12 cellular contexts compared by ENCODE assay signal in genomic region chr15:90188914-90189748, GRCh38. TPM values are rescaled to one million over a fixed set of nuclear protein-coding genes. Genes with fewer than 3 reads are reported as not detected.
DNase-seq lines count a peak whose midpoint lies in the region; ATAC-seq, FAIRE-seq and TF ChIP-seq lines count a peak whose summit lies in the region.
"Had no signal": no experiment of that assay in that cellular context is flagged by ENCODE, and none has a peak within 500 bp of the region (broad histone marks: within the 10 kb centered on the region; RNA-seq: fewer than 3 reads in every experiment).

No MANE protein-coding gene starts in this region.

- TF ChIP-seq CTCF in NB4 (IDR thresholded peaks at IDR 0.05; ENCODE audit: low read depth, low read length), result no peak
- no peak for TF ChIP-seq CTCF in K562 (IDR thresholded peaks at IDR 0.05 in 2 of 3, conservative IDR thresholded peaks at IDR 0.05 in 1 of 3; ENCODE audit: insufficient read depth in 2 of 3, low read depth in 1 of 3, low read length in 3 of 3)

- no TSS peak for BruUV-seq in K562 (replicated peaks; lab: Mats Ljungman, UMichigan)

- peak overlapping the region; percentile 62 for H2AFZ ChIP-seq in K562 (ENCODE audit: low read depth, low read length)

- no peak for TF ChIP-seq RAD21 in K562 (CRISPR knock-in tag; conservative IDR thresholded peaks at IDR 0.05 in 1 of 2, IDR thresholded peaks at IDR 0.05 in 1 of 2)

- TF ChIP-seq POLR2A in NB4 (IDR thresholded peaks at IDR 0.05; ENCODE audit: extremely low read depth, insufficient read length) (no peak), K562 (conservative IDR thresholded peaks at IDR 0.05) (no peak)

- H3K9me3 ChIP-seq in K562 (replicated peaks; ENCODE audit: control insufficient read depth, insufficient read depth, low read depth, low read length), result no peaks in the 10 kb centered on the region

- intact Hi-C loops in K562 (cut with micrococcal nuclease), result no loop called here
- intact Hi-C loops in sciatic nerve (cut with DNase I), result no loop called here

- WGBS in K562 (ENCODE audit: insufficient coverage, low coverage, missing lambda C conversion rate), result 32% methylated on average over 8 of the region's 8 CpGs

- POLR2A ChIA-PET in K562 (lab: Yijun Ruan, JAX), result interaction anchor here (0.7 to 3.7 kb wide), 2 partner anchors 12 to 547 kb away, joined by 3 to 24 read pairs; partner anchors contain the start of gene SEMA4B

- DNase-seq in GM19239 (ENCODE audit: insufficient read length, low spot score) (no peak), NB4 (ENCODE audit: low read depth) (peak; percentile 83), K562 (ENCODE audit: extremely low read depth in 1 of 4, low spot score in 3 of 4) (peak in 1 of 4 experiments; percentile 45), sciatic nerve (ENCODE audit: low spot score) (no peak), putamen (ENCODE audit: low spot score) (no peak)
- DNase-seq: activated CD4-positive, alpha-beta T cell treated with anti-CD3 and anti-CD28 coated beads, Interleukin-2, amount 50 U/mL, for 1 hour; midbrain; NCI-H1417 treated with DMSO at 0.1 percent for 48 hours; NCI-H774 had no signal

- no peaks in the 10 kb centered on the region for H3K9me1 ChIP-seq in K562 (ENCODE audit: control insufficient read depth, insufficient read depth, low read length)

- ATAC-seq in K562 (no peak), HG03378 (IDR thresholded peaks at IDR 0.05; ENCODE audit: unreplicated experiment) (no peak), sciatic nerve (no peak), GM19397 (IDR thresholded peaks at IDR 0.05; ENCODE audit: unreplicated experiment) (no peak)

- H3K36me3 ChIP-seq in K562 (ENCODE audit: control insufficient read depth, insufficient read depth, low read length), result peaks cover 31% of the 10 kb centered on the region; the same call in 2 of the 3 replicates
- H3K36me3 ChIP-seq in rectal smooth muscle tissue (ENCODE audit: control insufficient read depth, insufficient read depth, low read length), result no peaks in the 10 kb centered on the region

- TF ChIP-seq EP300 in K562 (IDR thresholded peaks at IDR 0.05; ENCODE audit: low read length), result no peak

- CTCF ChIA-PET in K562 (lab: Yijun Ruan, JAX; ENCODE audit: low intra/inter-chr PET ratio), result no interaction called here

- in situ Hi-C loops in K562 (cut with MboI), result no loop called here

- peak overlapping the region; percentile 49 to 80; a peak in 3 of 4 replicates for H3K9ac ChIP-seq in K562 (ENCODE audit: insufficient read depth in 1 of 2, low read depth in 2 of 2, low read length in 2 of 2)
- H3K9ac ChIP-seq in rectal smooth muscle tissue (ENCODE audit: low read length), result no peak overlapping the region

- H3K79me2 ChIP-seq in K562 (ENCODE audit: control insufficient read depth, insufficient read depth, low read length), result peaks cover 88% of the 10 kb centered on the region

- 0 out of 2 replicates have a peak, but pooled peaks cover 4% of the 10 kb centered on the region for H4K20me1 ChIP-seq in K562 (replicated peaks; ENCODE audit: control insufficient read depth, insufficient read depth, low read length)

- no peak overlapping the region for H3K4me3 ChIP-seq in NB4 (ENCODE audit: low read depth, low read length)
- H3K4me3 ChIP-seq in K562, result peak overlapping the region; percentile 12; the same call in 1 of the 2 replicates
- no peak overlapping the region for H3K4me3 ChIP-seq in rectal smooth muscle tissue (ENCODE audit: low read length)

- peak; percentile 8 for FAIRE-seq in GM19239 (lab: Jason Lieb, UNC)
- peak; percentile 11 for FAIRE-seq in K562 (lab: Jason Lieb, UNC)

- H3K4me1 ChIP-seq in K562 (replicated peaks in 1 of 2; ENCODE audit: control insufficient read depth in 2 of 2, insufficient read depth in 2 of 2, low read length in 2 of 2), result peaks cover 48 to 55% of the 10 kb centered on the region in 2 experiments
- H3K4me1 ChIP-seq in rectal smooth muscle tissue (ENCODE audit: control insufficient read depth, insufficient read depth, low read length), result peaks cover 38% of the 10 kb centered on the region

- H3K4me2 ChIP-seq in K562 (ENCODE audit: insufficient read depth, low read length), result peak overlapping the region; percentile 60

- H3K27me3 ChIP-seq in K562 (ENCODE audit: control insufficient read depth in 2 of 2, insufficient read depth in 2 of 2, low read length in 2 of 2) (no peaks in the 10 kb centered on the region), rectal smooth muscle tissue (ENCODE audit: control insufficient read depth, insufficient read depth, low read length) (no peaks in the 10 kb centered on the region)

- H3K27ac ChIP-seq in K562 (ENCODE audit: extremely low read depth, low read depth, low read length) (peak overlapping the region; percentile 45), rectal smooth muscle tissue (ENCODE audit: low read depth, low read length) (peak overlapping the region; percentile 19)

TF ChIP-seq in K562, 482 proteins besides CTCF, POLR2A, EP300 and RAD21 (continues in another document):
- TF ChIP-seq SMARCE1 (IDR thresholded peaks at IDR 0.05), result peak; percentile 89

RNA-seq across cellular contexts. Expression of gene SEMA4B, which starts 12.0 kb away (rescaled TPM):
- 229 and 471 TPM in 2 replicates for total RNA-seq in K562 (2011; cell fraction: chromatin; rRNA removed; ENCODE audit: low replicate concordance)
- total RNA-seq in K562 (2011; cell fraction: nucleolus; rRNA removed), result 275 and 311 TPM in 2 replicates
- total RNA-seq in K562 (2011; cell fraction: nucleoplasm; rRNA removed), result 234 and 268 TPM in 2 replicates
- total RNA-seq in K562 (2014; rRNA removed), result 11.0 and 38.7 TPM in 2 replicates
- 8.5 and 10.7 TPM in 2 replicates for total RNA-seq in K562 (2014; rRNA removed; fragmentation: Illumina TruSeq; extraction: Trizol)
- total RNA-seq in K562 (2015; rRNA removed; fragmentation: Illumina TruSeq; extraction: Trizol), result 16.7 and 17.7 TPM in 2 replicates
- total RNA-seq in K562 (2021), result 33.6 and 37.9 TPM in 2 replicates
- polyA plus RNA-seq in K562 (2011; rRNA removed), result 28.8 and 56.9 TPM in 2 replicates
- polyA plus RNA-seq in K562 (2011; cell fraction: cytosol; rRNA removed), result 31.0 and 40.4 TPM in 2 replicates
- 155 and 194 TPM in 2 replicates for polyA plus RNA-seq in K562 (2011; cell fraction: nucleus; rRNA removed)
- polyA plus RNA-seq in K562 (2012), result 31.3 and 40.0 TPM in 2 replicates
- polyA plus RNA-seq in K562 (2014; fragmentation: Illumina TruSeq; extraction: Trizol), result 10.9 and 16.9 TPM in 2 replicates
- 1 to 10 TPM; 1.3 to 1.5 TPM for polyA plus RNA-seq in K562 (2014; fragmentation: Nextera tagmentation; extraction: Ambion mirVana)
- polyA plus RNA-seq in K562 (2014; rRNA removed), result 24.8 and 27.8 TPM in 2 replicates
- 41.6 and 47.9 TPM in 2 replicates for polyA minus RNA-seq in K562 (2011; rRNA and poly(A)+ RNA removed)
- 59.8 and 102 TPM in 2 replicates for polyA minus RNA-seq in K562 (2011; cell fraction: cytosol; rRNA and poly(A)+ RNA removed)
- polyA minus RNA-seq in K562 (2011; cell fraction: nucleus; rRNA and poly(A)+ RNA removed), result 62.9 and 86.3 TPM in 2 replicates
- 55.9 TPM for total RNA-seq in sciatic nerve

RNA-seq across cellular contexts. Expression of gene CIB1, which starts 44.6 kb away (rescaled TPM):
- total RNA-seq in K562 (2011; cell fraction: chromatin; rRNA removed; ENCODE audit: low replicate concordance), result 14.3 and 33.8 TPM in 2 replicates
- total RNA-seq in K562 (2011; cell fraction: nucleolus; rRNA removed), result 35.9 and 36.5 TPM in 2 replicates
- total RNA-seq in K562 (2011; cell fraction: nucleoplasm; rRNA removed), result 26.0 and 30.1 TPM in 2 replicates
- total RNA-seq in K562 (2014; rRNA removed), result 61.4 and 94.5 TPM in 2 replicates
- total RNA-seq in K562 (2014; rRNA removed; fragmentation: Illumina TruSeq; extraction: Trizol), result 46.9 and 49.6 TPM in 2 replicates
- total RNA-seq in K562 (2015; rRNA removed; fragmentation: Illumina TruSeq; extraction: Trizol), result 63.4 and 64.5 TPM in 2 replicates
- total RNA-seq in K562 (2021), result 106 and 107 TPM in 2 replicates
- polyA plus RNA-seq in K562 (2011; rRNA removed), result 136 and 186 TPM in 2 replicates
- polyA plus RNA-seq in K562 (2011; cell fraction: cytosol; rRNA removed), result 212 and 302 TPM in 2 replicates
- polyA plus RNA-seq in K562 (2011; cell fraction: nucleus; rRNA removed), result 104 and 147 TPM in 2 replicates
- polyA plus RNA-seq in K562 (2012), result 132 and 166 TPM in 2 replicates
- polyA plus RNA-seq in K562 (2014; fragmentation: Illumina TruSeq; extraction: Trizol), result 107 and 138 TPM in 2 replicates
- 10 to 100 TPM; 14.9 to 33.8 TPM for polyA plus RNA-seq in K562 (2014; fragmentation: Nextera tagmentation; extraction: Ambion mirVana)
- 128 and 142 TPM in 2 replicates for polyA plus RNA-seq in K562 (2014; rRNA removed)
- 38.2 and 47.4 TPM in 2 replicates for polyA minus RNA-seq in K562 (2011; rRNA and poly(A)+ RNA removed)
- polyA minus RNA-seq in K562 (2011; cell fraction: cytosol; rRNA and poly(A)+ RNA removed), result 35.2 and 37.1 TPM in 2 replicates
- polyA minus RNA-seq in K562 (2011; cell fraction: nucleus; rRNA and poly(A)+ RNA removed), result 10.0 and 16.9 TPM in 2 replicates
- total RNA-seq in sciatic nerve, result 43.3 TPM

RNA-seq across cellular contexts. Expression of gene GDPGP1, which starts 44.9 kb away (rescaled TPM):
- 9.0 and 29.0 TPM in 2 replicates for total RNA-seq in K562 (2011; cell fraction: chromatin; rRNA removed; ENCODE audit: low replicate concordance)
- total RNA-seq in K562 (2011; cell fraction: nucleolus; rRNA removed), result 29.9 and 32.4 TPM in 2 replicates
- total RNA-seq in K562 (2011; cell fraction: nucleoplasm; rRNA removed), result 18.3 and 18.8 TPM in 2 replicates
- total RNA-seq in K562 (2014; rRNA removed) (3.9 and 4.0 TPM in 2 replicates), K562 (2014; rRNA removed; fragmentation: Illumina TruSeq; extraction: Trizol) (2.8 and 3.0 TPM in 2 replicates), K562 (2015; rRNA removed; fragmentation: Illumina TruSeq; extraction: Trizol) (2.4 and 3.0 TPM in 2 replicates), K562 (2021) (6.0 and 6.1 TPM in 2 replicates), sciatic nerve (5.4 TPM)
- polyA plus RNA-seq in K562 (2011; rRNA removed) (3.7 and 4.0 TPM in 2 replicates), K562 (2014; fragmentation: Illumina TruSeq; extraction: Trizol) (1.2 and 2.0 TPM in 2 replicates), K562 (2014; fragmentation: Nextera tagmentation; extraction: Ambion mirVana) (under 1 TPM; 0.78 to 0.92 TPM), K562 (2014; rRNA removed) (2.6 and 3.3 TPM in 2 replicates)
- polyA plus RNA-seq in K562 (2011; cell fraction: cytosol; rRNA removed), result 1.4 and 2.7 TPM in 2 replicates
- polyA plus RNA-seq in K562 (2011; cell fraction: nucleus; rRNA removed), result 9.9 and 12.7 TPM in 2 replicates
- polyA plus RNA-seq in K562 (2012), result 2.3 and 4.2 TPM in 2 replicates
- polyA minus RNA-seq in K562 (2011; rRNA and poly(A)+ RNA removed), result 7.1 and 7.7 TPM in 2 replicates
- polyA minus RNA-seq in K562 (2011; cell fraction: cytosol; rRNA and poly(A)+ RNA removed), result 6.0 and 7.6 TPM in 2 replicates
- polyA minus RNA-seq in K562 (2011; cell fraction: nucleus; rRNA and poly(A)+ RNA removed), result 13.9 and 15.4 TPM in 2 replicates
